ENCODE assay signal across 21 cellular contexts in genomic region chr5:61777292-61777691, GRCh38.
DNase-seq lines count a peak whose midpoint lies in the region; ATAC-seq and TF ChIP-seq lines count a peak whose summit lies in the region.
"Had no signal": no experiment of that assay in that cellular context is flagged by ENCODE, and none has a peak within 500 bp of the region (broad histone marks: within the 10 kb centered on the region; RNA-seq: fewer than 3 reads in every experiment).

No MANE protein-coding gene starts in this region.

- H3K4me2 ChIP-seq in OCI-LY7 (ENCODE audit: low read length) = 0 out of 2 replicates have a peak overlapping the region, but pooled peaks have one; percentile 3

- no peak overlapping the region for H3K4me3 ChIP-seq in OCI-LY7 (ENCODE audit: low read depth, low read length, poor library complexity, severe bottlenecking)
- H3K4me3 ChIP-seq: GM12878, GM23248, HAP-1 had no signal

- no peak overlapping the region for H3K27ac ChIP-seq in OCI-LY7 (ENCODE audit: low read depth, low read length, poor library complexity, severe bottlenecking)
- H3K27ac ChIP-seq: 22Rv1, GM23248 had no signal

- POLR2A ChIA-PET in OCI-LY7 (lab: Charles Lee) = no interaction called here

- ATAC-seq in GM19351 (IDR thresholded peaks at IDR 0.05; ENCODE audit: unreplicated experiment) = no peak
- ATAC-seq: GM12878 had no signal

- no peak overlapping the region for H2AFZ ChIP-seq in OCI-LY7 (ENCODE audit: low read length)
- H2AFZ ChIP-seq: GM23248 had no signal

- H3K9me3 ChIP-seq in OCI-LY7 (ENCODE audit: low read length) = no peaks in the 10 kb centered on the region
- H3K9me3 ChIP-seq: HAP-1 had no signal

- intact Hi-C loops in OCI-LY7 (cut with micrococcal nuclease; ENCODE audit: unreplicated experiment) = no loop called here

- no peaks in the 10 kb centered on the region for H3K79me2 ChIP-seq in OCI-LY7 (ENCODE audit: insufficient read depth, low read depth, low read length)

- CTCF ChIA-PET in OCI-LY7 (lab: Charles Lee; ENCODE audit: unreplicated experiment) = no interaction called here

- no peaks in the 10 kb centered on the region for H4K20me1 ChIP-seq in OCI-LY7 (ENCODE audit: insufficient read depth, low read length)

- DNase-seq in NCI-H82 (lab: John Stamatoyannopoulos, UW) (peak; percentile 25), NCI-H82 treated with DMSO at 0.1 percent for 48 hours (lab: John Stamatoyannopoulos, UW; ENCODE audit: unreplicated experiment) (no peak), OCI-LY7 (ENCODE audit: low spot score) (no peak), hepatic stellate cell (ENCODE audit: low spot score) (no peak)
- no peak for DNase-seq in stimulated activated CD4-positive, alpha-beta T cell treated with anti-CD3 and anti-CD28 coated beads, Interleukin-4, amount 100 ng/mL, for 24 hours
- DNase-seq: C1 segment of cervical spinal cord; CD4-positive, CD25-positive, alpha-beta regulatory T cell; CD8-positive, alpha-beta memory T cell; COR-L47; DMS 273 treated with DMSO at 0.1 percent for 48 hours; DMS53; DND-41; EL; GM23248; IMR-90; KBM-7 had no signal

- TF ChIP-seq CTCF in OCI-LY7 (conservative IDR thresholded peaks at IDR 0.05; ENCODE audit: low read length) = no peak

- TF ChIP-seq RAD21 in Ishikawa (IDR thresholded peaks at IDR 0.05; ENCODE audit: low read depth) = no peak

- no TSS peak for BruUV-seq in OCI-LY7 (replicated peaks; lab: Mats Ljungman, UMichigan)

- no peaks in the 10 kb centered on the region for H3K36me3 ChIP-seq in OCI-LY7 (ENCODE audit: insufficient read depth, low read length)
- H3K36me3 ChIP-seq: HAP-1 had no signal

- H3K4me1 ChIP-seq in OCI-LY7 (ENCODE audit: insufficient read depth, low read length, poor library complexity, severe bottlenecking) = no peaks in the 10 kb centered on the region
- H3K4me1 ChIP-seq: HAP-1 had no signal

- no peak for TF ChIP-seq EP300 in Ishikawa (IDR thresholded peaks at IDR 0.05; ENCODE audit: borderline replicate concordance)

- no peaks in the 10 kb centered on the region for H3K9me2 ChIP-seq in OCI-LY7 (ENCODE audit: insufficient read depth, low read length)

TF ChIP-seq in Ishikawa, 13 proteins besides CTCF, POLR2A, EP300 and RAD21:
- TF ChIP-seq FOXM1 (IDR thresholded peaks at IDR 0.05; ENCODE audit: borderline replicate concordance, low read depth) = no peak
- peak; percentile 42; the same call in 1 of the 2 replicates for TF ChIP-seq REST (IDR thresholded peaks at IDR 0.05; ENCODE audit: low read depth)
